Comparison of ENCODE assay signal across 7 cellular contexts in the genomic region with DNA sequence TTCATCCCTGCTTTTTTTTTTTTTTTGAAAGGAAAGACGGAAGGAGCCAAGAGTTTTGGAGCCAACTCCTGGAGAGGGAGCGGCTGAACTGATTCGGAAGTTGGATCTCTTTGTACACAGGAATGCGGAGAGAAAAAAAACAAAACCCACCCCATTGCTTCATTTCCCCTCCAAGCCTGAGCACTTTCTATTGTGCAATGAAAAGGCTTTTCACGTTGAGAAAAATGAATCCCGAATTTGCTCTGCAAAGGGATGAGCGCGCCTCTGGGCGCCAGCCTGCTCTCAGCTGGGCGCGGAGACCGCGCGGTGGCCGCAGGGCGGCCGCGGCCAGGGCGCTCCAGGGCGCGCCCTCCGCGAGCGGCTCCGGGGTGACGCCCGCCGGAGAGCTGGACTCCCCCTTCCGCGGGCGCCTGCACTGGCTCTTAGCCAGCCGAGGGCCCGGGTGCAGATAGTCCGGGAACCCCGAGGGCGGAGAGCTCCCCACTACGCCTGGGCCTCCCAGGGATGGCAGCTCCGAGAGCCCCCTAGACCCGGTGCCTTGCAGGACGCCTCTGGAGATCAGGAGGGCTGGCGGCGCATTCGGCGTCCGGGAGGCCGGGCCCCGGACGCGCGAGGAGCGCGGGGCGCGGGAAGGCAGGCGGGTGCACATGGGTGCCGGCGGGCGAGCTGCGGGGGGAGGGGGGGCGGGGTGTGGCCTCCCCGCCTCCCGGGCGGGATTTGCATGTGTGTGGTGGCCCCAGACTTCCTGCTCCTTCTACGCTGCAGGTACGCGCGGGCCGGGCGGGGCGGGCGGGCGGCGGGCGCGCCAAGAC. TPM values are rescaled to one million over a fixed set of nuclear protein-coding genes. Genes with fewer than 3 reads are reported as not detected.
DNase-seq lines count a peak whose midpoint lies in the region; ATAC-seq and TF ChIP-seq lines count a peak whose summit lies in the region.

A gene (plus strand): TSS at position 739 of the 812 bp plus-strand sequence. CDS start 281 bp downstream, outside the sequence.

- peaks cover 32 to 63% of the 10 kb centered on the region in 2 donors for H3K4me1 Mint-ChIP-seq in natural killer cell
- H3K4me1 Mint-ChIP-seq in stimulated activated naive CD8-positive, alpha-beta T cell treated with anti-CD3 and anti-CD28 coated beads, Interleukin-15, amount 100 ng/mL, for 72 hours = peaks cover 54% of the 10 kb centered on the region

- no peaks in the 10 kb centered on the region for H3K36me3 Mint-ChIP-seq in natural killer cell

- no peak for TF ChIP-seq CTCF in epithelial cell of proximal tubule (conservative IDR thresholded peaks at IDR 0.05; ENCODE audit: low read depth, low read length)
- no peak for TF ChIP-seq CTCF in natural killer cell (IDR thresholded peaks at IDR 0.05)

- intact Hi-C loops in natural killer cell (cut with micrococcal nuclease) = loop anchor here (2.0 kb wide), 1 partner anchor 14 kb away; no protein-coding TSS in a partner anchor

- H3K27ac Mint-ChIP-seq in natural killer cell = peak within 1 kb of the TSS; percentile 85 to 94
- peak within 1 kb of the TSS; percentile 94 to 96 for H3K27ac Mint-ChIP-seq in stimulated activated naive CD8-positive, alpha-beta T cell treated with anti-CD3 and anti-CD28 coated beads, Interleukin-15, amount 100 ng/mL, for 72 hours

- DNase-seq in NCI-H774 (lab: John Stamatoyannopoulos, UW) (peak; percentile 80), epithelial cell of proximal tubule (ENCODE audit: low read depth) (no peak), natural killer cell (peak; percentile 56)
- peak; percentile 70 for DNase-seq in activated CD8-positive, alpha-beta memory T cell treated with anti-CD3 and anti-CD28 coated beads, Interleukin-2, amount 50 U/mL, for 4 hours
- peak; percentile 77 to 80 for DNase-seq in stimulated activated naive CD8-positive, alpha-beta T cell treated with anti-CD3 and anti-CD28 coated beads, Interleukin-15, amount 100 ng/mL, for 72 hours

- ATAC-seq in GM18517 (IDR thresholded peaks at IDR 0.05; ENCODE audit: unreplicated experiment) (peak; percentile 59), HG02943 (IDR thresholded peaks at IDR 0.05; ENCODE audit: low read depth, unreplicated experiment) (peak; percentile 54), natural killer cell (peak; percentile 58 to 75 (median 74))
- peak; percentile 91 for ATAC-seq in stimulated activated naive CD8-positive, alpha-beta T cell treated with anti-CD3 and anti-CD28 coated beads, Interleukin-15, amount 100 ng/mL, for 72 hours

- H3K4me3 Mint-ChIP-seq in natural killer cell = peak within 1 kb of the TSS; percentile 95
- peak within 1 kb of the TSS; percentile 94 to 97 for H3K4me3 Mint-ChIP-seq in stimulated activated naive CD8-positive, alpha-beta T cell treated with anti-CD3 and anti-CD28 coated beads, Interleukin-15, amount 100 ng/mL, for 72 hours

- H3K9me3 Mint-ChIP-seq in natural killer cell = no peaks in the 10 kb centered on the region
- H3K9me3 Mint-ChIP-seq in stimulated activated naive CD8-positive, alpha-beta T cell treated with anti-CD3 and anti-CD28 coated beads, Interleukin-15, amount 100 ng/mL, for 72 hours = no peaks in the 10 kb centered on the region

- H3K27me3 Mint-ChIP-seq in natural killer cell (ENCODE audit: low read depth in 2 of 2) = no peaks in the 10 kb centered on the region
- no peaks in the 10 kb centered on the region for H3K27me3 Mint-ChIP-seq in stimulated activated naive CD8-positive, alpha-beta T cell treated with anti-CD3 and anti-CD28 coated beads, Interleukin-15, amount 100 ng/mL, for 72 hours

- peak within 1 kb of the TSS; percentile 94 for H3K4me3 ChIP-seq in epithelial cell of proximal tubule (ENCODE audit: low read depth, low read length)

RNA-seq across cellular contexts. Expression of the gene that starts here (rescaled TPM):
- 69.3 and 74.4 TPM in 2 replicates for total RNA-seq in epithelial cell of proximal tubule
- total RNA-seq in natural killer cell = 10 to 100 TPM; 45.5 to 66.7 (median 46.0) TPM
